In the genomic region with DNA sequence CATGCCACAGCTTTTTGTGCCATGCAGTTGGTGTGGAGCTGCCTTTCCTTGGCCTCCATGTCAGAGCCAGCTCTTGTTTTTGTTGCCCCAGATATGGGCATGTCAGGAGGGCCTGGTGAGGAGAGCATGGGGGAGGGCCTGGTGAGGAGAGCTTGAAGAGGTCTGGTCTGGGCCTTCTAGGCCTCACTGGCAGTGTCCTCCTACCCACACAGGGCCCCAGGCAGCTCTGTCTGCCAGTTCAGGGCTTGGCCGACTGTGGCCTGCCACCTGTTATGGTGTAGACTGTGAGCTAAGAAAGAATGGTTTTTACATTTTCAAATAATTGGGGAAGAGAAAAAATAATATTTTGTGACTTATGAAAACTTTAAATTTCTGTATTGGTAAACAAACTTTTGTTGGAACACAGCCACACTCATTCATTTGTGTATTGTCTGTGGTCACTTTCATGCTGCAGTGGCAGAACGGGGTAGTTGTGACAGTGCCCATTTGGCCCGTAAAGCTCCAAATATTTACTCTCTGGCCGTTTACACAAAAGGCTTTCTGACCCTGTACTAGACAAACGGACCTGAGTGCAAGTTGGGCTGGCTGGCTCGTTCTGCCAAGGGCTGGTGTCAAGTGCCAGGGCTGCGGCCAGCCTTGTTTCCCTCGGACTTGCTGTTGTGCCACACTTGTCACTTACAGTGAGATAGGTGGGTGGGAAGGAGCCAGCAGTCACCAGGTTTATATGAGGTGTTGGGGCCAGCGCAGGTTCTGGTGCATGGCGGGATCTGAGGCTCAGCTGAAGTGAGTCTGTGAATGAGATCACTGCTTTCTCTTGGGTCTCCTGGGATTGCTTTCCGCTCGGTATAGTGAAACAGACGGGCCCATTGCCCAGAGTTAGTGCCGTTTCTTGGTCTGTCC, we compare ENCODE assay signal across 14 cellular contexts. TPM values are rescaled to one million over a fixed set of nuclear protein-coding genes. Genes with fewer than 3 reads are reported as not detected.
A peak's percentile ranks its signal among the peaks of the same experiment; 100 is the strongest.
DNase-seq lines count a peak whose midpoint lies in the region; ATAC-seq, FAIRE-seq and TF ChIP-seq lines count a peak whose summit lies in the region.
"Had no signal": no experiment of that assay in that cellular context is flagged by ENCODE, and none has a peak within 500 bp of the region (broad histone marks: within the 10 kb centered on the region; RNA-seq: fewer than 3 reads in every experiment).

No MANE protein-coding gene starts in this region.

- BruUV-seq in MCF 10A (replicated peaks; lab: Mats Ljungman, UMichigan) (no TSS peak), OCI-LY7 (replicated peaks; lab: Mats Ljungman, UMichigan) (no TSS peak)

- H3K9me2 ChIP-seq in OCI-LY7 (ENCODE audit: insufficient read depth, low read length), result no peaks in the 10 kb centered on the region

- H3K4me3 ChIP-seq in OCI-LY7 (ENCODE audit: low read depth, low read length, poor library complexity, severe bottlenecking), result no peak overlapping the region
- H3K4me3 ChIP-seq: spleen had no signal

- intact Hi-C loops in MCF 10A (cut with micrococcal nuclease), result no loop called here
- intact Hi-C loops in OCI-LY7 (cut with micrococcal nuclease; ENCODE audit: unreplicated experiment), result no loop called here

- no peaks in the 10 kb centered on the region for H3K4me1 ChIP-seq in OCI-LY7 (ENCODE audit: insufficient read depth, low read length, poor library complexity, severe bottlenecking)

- DNase-seq in T47D (ENCODE audit: low read depth in 1 of 2, low spot score in 1 of 2) (peak; percentile 44 to 86), MCF 10A (ENCODE audit: unreplicated experiment) (no peak), fibroblast of peridontal ligament (ENCODE audit: extremely low read depth) (peak; percentile 36), myocyte (ENCODE audit: low read depth) (peak; percentile 82), urothelium cell line (ENCODE audit: low spot score) (no peak), OCI-LY7 (ENCODE audit: low spot score) (no peak), dermis blood vessel endothelial cell (no peak)
- DNase-seq: Karpas-422, naive B cell, NCI-H226, spleen had no signal

- H4K20me1 ChIP-seq in OCI-LY7 (ENCODE audit: insufficient read depth, low read length), result no peaks in the 10 kb centered on the region

- H3K27ac Mint-ChIP-seq in MCF 10A (ENCODE audit: low read depth, unreplicated experiment), result no peak overlapping the region
- H3K27ac Mint-ChIP-seq: naive B cell had no signal

- H3K79me2 ChIP-seq in OCI-LY7 (ENCODE audit: insufficient read depth, low read depth, low read length), result 0 out of 2 replicates have a peak, but pooled peaks cover 3% of the 10 kb centered on the region

- peaks cover 7% of the 10 kb centered on the region for H3K4me1 Mint-ChIP-seq in MCF 10A (ENCODE audit: insufficient read depth, unreplicated experiment)

- H3K36me3 ChIP-seq in OCI-LY7 (ENCODE audit: insufficient read depth, low read length), result peaks cover 91% of the 10 kb centered on the region

- no peaks in the 10 kb centered on the region for H3K9me3 Mint-ChIP-seq in MCF 10A (ENCODE audit: unreplicated experiment)
- H3K9me3 Mint-ChIP-seq: naive B cell had no signal

- in situ Hi-C loops in T47D (cut with HindIII; ENCODE audit: low pct_unique_long_range_greater_than_20kb, low sequenced_read_pairs), result no loop called here

- POLR2A ChIA-PET in MCF 10A (lab: Yijun Ruan, JAX) (interaction anchor here (1.2 kb wide), 1 partner anchor 13 kb away, joined by 3 read pairs; no protein-coding TSS in a partner anchor), OCI-LY7 (lab: Charles Lee) (no interaction called here)

- no peaks in the 10 kb centered on the region for H3K9me3 ChIP-seq in OCI-LY7 (ENCODE audit: low read length)
- H3K9me3 ChIP-seq: spleen had no signal

- no peak overlapping the region for H2AFZ ChIP-seq in OCI-LY7 (ENCODE audit: low read length)

- FAIRE-seq in urothelium cell line (lab: Jason Lieb, UNC), result peak; percentile 46
- FAIRE-seq: endometrium, GM18507 had no signal

- no peak for TF ChIP-seq CTCF in MCF 10A (IDR thresholded peaks at IDR 0.05; ENCODE audit: unreplicated experiment)
- TF ChIP-seq CTCF in OCI-LY7 (conservative IDR thresholded peaks at IDR 0.05; ENCODE audit: low read length), result no peak

- CTCF ChIA-PET in MCF 10A (lab: Yijun Ruan, JAX), result interaction anchor here (0.7 to 1.3 kb wide), 3 partner anchors 22 to 36 kb away, joined by 3 to 4 read pairs (median 3); no protein-coding TSS in a partner anchor
- CTCF ChIA-PET in OCI-LY7 (lab: Charles Lee; ENCODE audit: unreplicated experiment), result interaction anchor here (0.6 kb wide), 1 partner anchor 89 kb away, joined by 3 read pairs; no protein-coding TSS in a partner anchor

- no peak for ATAC-seq in HG02623 (IDR thresholded peaks at IDR 0.05; ENCODE audit: unreplicated experiment)

- no peak overlapping the region for H3K4me2 ChIP-seq in OCI-LY7 (ENCODE audit: low read length)

- no peak overlapping the region for H3K4me3 Mint-ChIP-seq in MCF 10A (ENCODE audit: unreplicated experiment)
- H3K4me3 Mint-ChIP-seq: naive B cell had no signal

- H3K36me3 Mint-ChIP-seq in MCF 10A (ENCODE audit: insufficient read depth, unreplicated experiment), result peaks cover 76% of the 10 kb centered on the region

- H3K27ac ChIP-seq in OCI-LY7 (ENCODE audit: low read depth, low read length, poor library complexity, severe bottlenecking), result no peak overlapping the region

- H3K27me3 Mint-ChIP-seq in MCF 10A (ENCODE audit: insufficient read depth, unreplicated experiment), result no peaks in the 10 kb centered on the region
- H3K27me3 Mint-ChIP-seq: naive B cell had no signal

RNA-seq across cellular contexts. Expression of gene PGS1, which starts 18.2 kb away (rescaled TPM):
- 25.7 and 31.8 TPM in 2 replicates for total RNA-seq in MCF 10A (2022)
- total RNA-seq in myocyte, result 37.9 and 53.2 TPM in 2 replicates
- polyA plus RNA-seq in myocyte (2012), result 32.8 TPM
- 59.6 and 67.3 TPM in 2 replicates for total RNA-seq in OCI-LY7 (2014; rRNA removed; shearing (Covaris generic))
- 61.3 and 68.2 TPM in 2 replicates for total RNA-seq in OCI-LY7 (2022)
- total RNA-seq in dermis blood vessel endothelial cell, result 38.1 and 66.9 TPM in 2 replicates

RNA-seq across cellular contexts. Expression of gene SOCS3, which starts 36.8 kb away (rescaled TPM):
- total RNA-seq in MCF 10A (2022) (2.5 and 4.8 TPM in 2 replicates), myocyte (36.0 and 38.3 TPM in 2 replicates), OCI-LY7 (2022) (not detected in 2 replicates), dermis blood vessel endothelial cell (46.4 and 130 TPM in 2 replicates)
- polyA plus RNA-seq in myocyte (2012), result 10.1 TPM
- total RNA-seq in OCI-LY7 (2014; rRNA removed; shearing (Covaris generic)), result not detected in 2 replicates

Comparison
In these comparisons a context has a peak if more than half of its experiments do, and no peak if none do; other contexts are left out.
1. DNase-seq: peak in T47D (2 of 2), fibroblast of peridontal ligament (single experiment) and myocyte (single experiment); none in MCF 10A (single experiment), urothelium cell line (single experiment), OCI-LY7 (single experiment) and dermis blood vessel endothelial cell (single experiment).